In the genomic region with DNA sequence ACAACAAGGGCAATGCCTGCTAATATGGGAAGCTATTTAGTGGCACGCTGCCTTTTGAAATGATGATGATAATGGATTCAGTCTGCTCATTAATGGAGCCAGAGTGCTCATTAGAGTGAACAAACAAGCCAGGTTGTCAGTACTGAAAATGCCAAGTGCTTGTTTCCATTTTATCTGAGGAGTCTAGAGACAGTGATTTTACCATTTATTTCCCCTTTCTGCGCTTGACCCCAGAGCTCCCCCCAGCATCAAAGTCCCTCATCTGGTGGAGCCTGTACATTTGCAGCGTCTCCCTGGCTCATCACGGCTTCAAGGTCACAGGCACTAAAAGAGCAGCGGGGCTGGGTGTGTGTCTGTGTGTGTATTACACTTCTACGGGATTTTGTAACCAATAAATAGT, we compare ENCODE assay signal across 8 cellular contexts.
DNase-seq lines count a peak whose midpoint lies in the region; TF ChIP-seq lines count a peak whose summit lies in the region.

No MANE protein-coding gene starts in this region.

- DNase-seq in AG09309 (ENCODE audit: low read depth) (no peak), HuH-7 (ENCODE audit: low spot score) (peak; percentile 8), brain microvascular endothelial cell (no peak), hippocampal formation (lab: John Stamatoyannopoulos, UW) (no peak), SKM-1 (lab: John Stamatoyannopoulos, UW; ENCODE audit: unreplicated experiment) (no peak), thyroid gland (no peak), NCI-H82 (lab: John Stamatoyannopoulos, UW) (no peak)

- H3K9me3 ChIP-seq in muscle layer of duodenum (ENCODE audit: control insufficient read depth in 1 of 2, low read length in 2 of 2) (no peaks in the 10 kb centered on the region), thyroid gland (no peaks in the 10 kb centered on the region)

- H3K27me3 ChIP-seq in brain microvascular endothelial cell (replicated peaks): no peaks in the 10 kb centered on the region
- no peaks in the 10 kb centered on the region for H3K27me3 ChIP-seq in muscle layer of duodenum (ENCODE audit: low read depth, low read length)
- no peaks in the 10 kb centered on the region for H3K27me3 ChIP-seq in thyroid gland

- in situ Hi-C loops in brain microvascular endothelial cell (cut with HindIII; ENCODE audit: low pct_ligation_motif_present, low sequenced_read_pairs): no loop called here

- H3K4me1 ChIP-seq in muscle layer of duodenum (ENCODE audit: control insufficient read depth in 1 of 2, insufficient read depth in 2 of 2, low read length in 2 of 2) (no peaks in the 10 kb centered on the region), thyroid gland (peaks cover 0 to 8% of the 10 kb centered on the region in 2 donors)

- H3K27ac ChIP-seq in brain microvascular endothelial cell (no peak overlapping the region), muscle layer of duodenum (ENCODE audit: low read length) (no peak overlapping the region), thyroid gland (no peak overlapping the region)

- peak overlapping the region; percentile 50 for H3K4me3 ChIP-seq in AG09309 (ENCODE audit: control insufficient read depth, low read depth, low read length)
- peak overlapping the region; percentile 56 for H3K4me3 ChIP-seq in brain microvascular endothelial cell (ENCODE audit: low read depth, low read length)
- H3K4me3 ChIP-seq in muscle layer of duodenum (ENCODE audit: low read depth in 1 of 2, low read length in 2 of 2): peak overlapping the region; percentile 47 to 70
- peak overlapping the region in 1 of 3 donors; percentile 44 for H3K4me3 ChIP-seq in thyroid gland (replicated peaks in 1 of 3)

- no peak for TF ChIP-seq POLR2A in thyroid gland (IDR thresholded peaks at IDR 0.05)

- 22 to 32% methylated on average over 6 of the region's 6 CpGs for WGBS in thyroid gland, 2 donors

- H3K36me3 ChIP-seq in brain microvascular endothelial cell (replicated peaks): no peaks in the 10 kb centered on the region
- no peaks in the 10 kb centered on the region for H3K36me3 ChIP-seq in muscle layer of duodenum (ENCODE audit: control insufficient read depth in 1 of 2, insufficient read depth in 2 of 2, low read length in 2 of 2)
- H3K36me3 ChIP-seq in thyroid gland: no peaks in the 10 kb centered on the region

- intact Hi-C loops in thyroid gland (cut with DNase I): no loop called here

- TF ChIP-seq CTCF in AG09309 (IDR thresholded peaks at IDR 0.05; ENCODE audit: control insufficient read depth, insufficient read depth, low read depth, low read length, missing control alignments): no peak
- TF ChIP-seq CTCF in brain microvascular endothelial cell (IDR thresholded peaks at IDR 0.05; ENCODE audit: low read depth, low read length, missing control alignments): no peak
- no peak for TF ChIP-seq CTCF in thyroid gland (IDR thresholded peaks at IDR 0.05)
